Comparison of ENCODE assay signal across 31 cellular contexts in genomic region chr9:106062252-106062651, GRCh38.
"Had no signal": no experiment of that assay in that cellular context is flagged by ENCODE, and none has a peak within 500 bp of the region (broad histone marks: within the 10 kb centered on the region; RNA-seq: fewer than 3 reads in every experiment).

No MANE protein-coding gene starts in this region.

- FAIRE-seq: islet of Langerhans, kidney, pancreas had no signal

- ATAC-seq: left colon; left lung; lower lobe of right lung; naive thymus-derived CD8-positive, alpha-beta T cell; pancreas; right cardiac atrium; sciatic nerve had no signal

- DNase-seq: hypothalamus; immature natural killer cell; kidney; left colon; left lung; lower lobe of right lung; mammary epithelial cell; mesenchymal stem cell; naive thymus-derived CD8-positive, alpha-beta T cell; nucleus accumbens; pancreas; posterior cingulate gyrus; retina; right cardiac atrium; stimulated activated CD4-positive, alpha-beta T cell treated with anti-CD3 and anti-CD28 coated beads, Interleukin-12 subunit alpha, Interleukin-12 subunit beta, amount 100 ng/mL, for 4 hours; stimulated activated CD4-positive, alpha-beta T cell treated with anti-CD3 and anti-CD28 coated beads, Interleukin-15, amount 100 ng/mL, for 24 hours; stimulated activated CD4-positive, alpha-beta T cell treated with anti-CD3 and anti-CD28 coated beads, Interleukin-2, amount 100 ng/mL, for 24 hours; stimulated activated CD4-positive, alpha-beta T cell treated with anti-CD3 and anti-CD28 coated beads, Interleukin-4, amount 100 ng/mL, for 1 hour; stimulated activated naive CD4-positive, alpha-beta T cell; tibial artery; uterus had no signal

- H3K27me3 ChIP-seq: left lung, pancreas, suprapubic skin, tibial artery, uterus had no signal

- H3K4me3 ChIP-seq: left lung, lower lobe of right lung, pancreas, prostate gland, skin epidermis, suprapubic skin, thoracic aorta, tibial artery, uterus had no signal

- H3K9me3 ChIP-seq: lower lobe of right lung, pancreas, prostate gland, suprapubic skin, thoracic aorta, tibial artery, uterus had no signal

- H3K27ac ChIP-seq: left lung, lower lobe of right lung, pancreas, prostate gland, skin epidermis, suprapubic skin, thoracic aorta, tibial artery, uterus had no signal

- H3K36me3 ChIP-seq: left lung, lower lobe of right lung, pancreas, prostate gland, suprapubic skin, thoracic aorta, tibial artery, uterus had no signal

- H3K4me1 Mint-ChIP-seq: immature natural killer cell; naive thymus-derived CD8-positive, alpha-beta T cell had no signal

- H3K4me3 Mint-ChIP-seq: immature natural killer cell; naive thymus-derived CD8-positive, alpha-beta T cell; nephron; neural crest cell; stimulated activated naive CD8-positive, alpha-beta T cell treated with anti-CD3 and anti-CD28 coated beads, Interleukin-15, Interleukin-2, amounts not matched to agents 100 ng/mL and 50 ng/mL, for 24 hours; type B pancreatic cell had no signal

- H3K27ac Mint-ChIP-seq: immature natural killer cell; naive thymus-derived CD8-positive, alpha-beta T cell; nephron; stimulated activated naive CD8-positive, alpha-beta T cell treated with anti-CD3 and anti-CD28 coated beads, Interleukin-15, Interleukin-2, amounts not matched to agents 100 ng/mL and 50 ng/mL, for 24 hours; type B pancreatic cell had no signal

- H3K36me3 Mint-ChIP-seq: immature natural killer cell; naive thymus-derived CD8-positive, alpha-beta T cell; type B pancreatic cell had no signal

- H3K4me1 ChIP-seq: left lung, lower lobe of right lung, pancreas, prostate gland, suprapubic skin, tibial artery, uterus had no signal

- H3K9me3 Mint-ChIP-seq: stimulated activated naive CD8-positive, alpha-beta T cell treated with anti-CD3 and anti-CD28 coated beads, Interleukin-15, Interleukin-2, amounts not matched to agents 100 ng/mL and 50 ng/mL, for 24 hours; type B pancreatic cell had no signal
